In the genomic region with DNA sequence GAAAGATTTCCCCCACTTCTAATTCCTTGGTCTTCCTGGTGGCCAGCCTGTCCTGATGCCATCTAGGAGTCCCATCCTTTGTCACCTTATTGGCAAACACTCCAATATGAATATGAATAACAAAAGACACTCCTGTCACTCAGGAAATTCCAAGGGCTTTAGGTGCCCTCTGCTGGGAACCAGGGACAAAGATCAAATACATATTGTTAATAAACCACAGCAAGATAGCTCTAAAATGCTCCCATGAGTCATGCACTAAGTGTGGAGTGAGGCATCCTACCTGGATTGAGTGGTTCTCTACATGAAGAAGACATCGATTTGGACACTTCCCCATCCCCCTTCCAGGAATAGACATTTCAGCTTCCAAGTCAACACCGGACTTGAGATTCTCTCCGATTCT, we compare ENCODE assay signal across 22 cellular contexts.
DNase-seq lines count a peak whose midpoint lies in the region; ATAC-seq and TF ChIP-seq lines count a peak whose summit lies in the region.
"Had no signal": no experiment of that assay in that cellular context is flagged by ENCODE, and none has a peak within 500 bp of the region (broad histone marks: within the 10 kb centered on the region; RNA-seq: fewer than 3 reads in every experiment).

No MANE protein-coding gene starts in this region.

- CTCF ChIA-PET in PC-9 (lab: Charles Lee), result interaction anchor here (0.5 kb wide), 1 partner anchor 817 kb away, joined by 3 read pairs; no protein-coding TSS in a partner anchor

- H4K20me1 ChIP-seq in PC-9 (ENCODE audit: insufficient read depth), result no peaks in the 10 kb centered on the region

- no peaks in the 10 kb centered on the region for H3F3A ChIP-seq in PC-9 (ENCODE audit: insufficient read depth, low read depth)

- TF ChIP-seq CTCF in LNCaP clone FGC (IDR thresholded peaks at IDR 0.05; ENCODE audit: control insufficient read depth, extremely low read depth, insufficient read depth) (peak; percentile 62), PC-9 (conservative IDR thresholded peaks at IDR 0.05) (peak; percentile 31; the same call in 1 of the 2 replicates), heart right ventricle (IDR thresholded peaks at IDR 0.05) (no peak)

- no peaks in the 10 kb centered on the region for H3K9me2 ChIP-seq in PC-9 (ENCODE audit: insufficient read depth)

- H3K4me1 ChIP-seq in PC-9 (replicated peaks; ENCODE audit: insufficient read depth) (no peaks in the 10 kb centered on the region), heart right ventricle (no peaks in the 10 kb centered on the region)
- H3K4me1 ChIP-seq: tibial nerve had no signal

- POLR2A ChIA-PET in PC-9 (lab: Charles Lee; ENCODE audit: unreplicated experiment), result no interaction called here

- DNase-seq in DMS53 (lab: John Stamatoyannopoulos, UW), result peak; percentile 66
- peak; percentile 22 for DNase-seq in LNCaP clone FGC (ENCODE audit: low read depth)
- no peak for DNase-seq in PC-9
- peak; percentile 11 for DNase-seq in myocyte (ENCODE audit: low read depth)
- no peak for DNase-seq in mesenteric fat pad (ENCODE audit: low spot score)
- no peak for DNase-seq in heart right ventricle
- DNase-seq in erythroblast (lab: John Stamatoyannopoulos, UW), result no peak
- DNase-seq in MG63, result no peak
- DNase-seq: activated B cell treated with CpG ODN at 0.5 μM for 24 hours; activated CD4-positive, alpha-beta T cell treated with anti-CD3 and anti-CD28 coated beads, Interleukin-2, amount 50 U/mL, for 48 hours; activated CD8-positive, alpha-beta memory T cell treated with anti-CD3 and anti-CD28 coated beads, Interleukin-2, amount 50 U/mL, for 4 hours; anterior cingulate cortex; cortex of kidney; KG1; mucosa of descending colon; NCI-H2081 treated with DMSO at 0.1 percent for 48 hours; NCI-H774; right cardiac atrium; T1000 had no signal

- no peak overlapping the region for H3K4me3 ChIP-seq in LNCaP clone FGC (ENCODE audit: low read depth, low read length)
- H3K4me3 ChIP-seq in PC-9, result no peak overlapping the region
- H3K4me3 ChIP-seq in heart right ventricle, result no peak overlapping the region
- no peak overlapping the region for H3K4me3 ChIP-seq in MG63
- H3K4me3 ChIP-seq: cardiac muscle cell, mucosa of descending colon, tibial nerve had no signal

- no peak for TF ChIP-seq POLR2A in erythroblast (IDR thresholded peaks at IDR 0.05; ENCODE audit: low read length)

- H2AFZ ChIP-seq in PC-9, result no peak overlapping the region

- H3K27me3 ChIP-seq in PC-9 (ENCODE audit: insufficient read depth, low read depth) (peaks cover 38% of the 10 kb centered on the region), heart right ventricle (peaks cover 0 to 18% (median 3%) of the 10 kb centered on the region in 7 donors), MG63 (no peaks in the 10 kb centered on the region)
- H3K27me3 ChIP-seq: cardiac muscle cell, tibial nerve had no signal

- no peaks in the 10 kb centered on the region for H3K79me2 ChIP-seq in PC-9 (ENCODE audit: low read depth)

- H3K27ac ChIP-seq in PC-9, result no peak overlapping the region
- no peak overlapping the region for H3K27ac ChIP-seq in heart right ventricle
- H3K27ac ChIP-seq: cardiac muscle cell, tibial nerve had no signal

- 81 to 83% methylated on average over 3 of the region's 3 CpGs for WGBS in heart right ventricle, 2 donors

- no peak for ATAC-seq in heart right ventricle
- ATAC-seq: mucosa of descending colon, right cardiac atrium, Right ventricle myocardium inferior had no signal

- peaks cover 5% of the 10 kb centered on the region; the same call in 1 of the 2 replicates for H3K9me3 ChIP-seq in PC-9 (ENCODE audit: insufficient read depth, low read depth)
- peaks cover 0 to 34% (median 10%) of the 10 kb centered on the region in 11 donors for H3K9me3 ChIP-seq in heart right ventricle
- peaks cover 11% of the 10 kb centered on the region for H3K9me3 ChIP-seq in MG63

- intact Hi-C loops in PC-9 (cut with micrococcal nuclease; ENCODE audit: unreplicated experiment) (no loop called here), heart right ventricle (cut with DNase I) (no loop called here)

- H3K36me3 ChIP-seq in PC-9 (ENCODE audit: low read depth) (no peaks in the 10 kb centered on the region), heart right ventricle (no peaks in the 10 kb centered on the region), MG63 (no peaks in the 10 kb centered on the region)
- H3K36me3 ChIP-seq: cardiac muscle cell, tibial nerve had no signal

- H3K4me2 ChIP-seq in PC-9, result no peak overlapping the region

- no TSS peak for BruUV-seq in PC-9 (replicated peaks; lab: Mats Ljungman, UMichigan)

Comparison
In these comparisons a context has a peak if more than half of its experiments do, and no peak if none do; other contexts are left out.
1. DNase-seq: peak in DMS53 (single experiment), LNCaP clone FGC (single experiment) and myocyte (single experiment); none in PC-9 (0 of 2), mesenteric fat pad (single experiment), heart right ventricle (0 of 2), erythroblast (0 of 2) and MG63 (single experiment).
2. CTCF ChIP-seq: peak in LNCaP clone FGC (single experiment) and PC-9 (single experiment); none in heart right ventricle (0 of 9).